10 cellular contexts compared by ENCODE assay signal in genomic region chr1:24526940-24527542, GRCh38. TPM values are rescaled to one million over a fixed set of nuclear protein-coding genes. Genes with fewer than 3 reads are reported as not detected.
A peak's percentile ranks its signal among the peaks of the same experiment; 100 is the strongest.
DNase-seq lines count a peak whose midpoint lies in the region; ATAC-seq and TF ChIP-seq lines count a peak whose summit lies in the region.
"Had no signal": no experiment of that assay in that cellular context is flagged by ENCODE, and none has a peak within 500 bp of the region (broad histone marks: within the 10 kb centered on the region; RNA-seq: fewer than 3 reads in every experiment).

No MANE protein-coding gene starts in this region.

- no peaks in the 10 kb centered on the region for H3K27me3 ChIP-seq in tibial nerve

- DNase-seq in DMS 273 (lab: John Stamatoyannopoulos, UW; ENCODE audit: unreplicated experiment) (peak; percentile 37), DMS 273 treated with DMSO at 0.1 percent for 48 hours (lab: John Stamatoyannopoulos, UW) (no peak), LHCN-M2 (ENCODE audit: low read depth) (peak; percentile 15), glomerular endothelial cell (ENCODE audit: extremely low read depth, low read depth, low spot score) (peak; percentile 9), tibial nerve (ENCODE audit: low spot score in 2 of 2) (peak in 1 of 2 donors; percentile 17)
- DNase-seq in activated T-cell treated with anti-CD3 and anti-CD28 coated beads, Interleukin-2, amount 50 U/mL, for 1 hour, result peak; percentile 61
- DNase-seq: activated B cell treated with CpG ODN at 0.5 μM for 24 hours had no signal

- no peak overlapping the region for H3K4me3 ChIP-seq in tibial nerve
- H3K4me3 ChIP-seq: skin epidermis had no signal

- TF ChIP-seq CTCF in tibial nerve (IDR thresholded peaks at IDR 0.05), result peak in 4 of 5 experiments; percentile 16 to 48 (median 26)

- 82 to 84% methylated on average over 8 of the region's 8 CpGs for WGBS in tibial nerve, 2 donors

- no peak for TF ChIP-seq POLR2A in tibial nerve (IDR thresholded peaks at IDR 0.05)

- ATAC-seq in HG02885 (IDR thresholded peaks at IDR 0.05; ENCODE audit: poor library complexity, unreplicated experiment), result no peak
- ATAC-seq in GM18861 (IDR thresholded peaks at IDR 0.05; ENCODE audit: unreplicated experiment), result no peak

- peaks cover 0 to 3% (median 0%) of the 10 kb centered on the region in 3 donors for H3K36me3 ChIP-seq in tibial nerve

- no peak overlapping the region for H3K27ac ChIP-seq in tibial nerve
- H3K27ac ChIP-seq: skin epidermis had no signal

- no peak for TF ChIP-seq EP300 in tibial nerve (IDR thresholded peaks at IDR 0.05)

- H3K9me3 ChIP-seq in tibial nerve, result no peaks in the 10 kb centered on the region

- no peaks in the 10 kb centered on the region for H3K4me1 ChIP-seq in tibial nerve

RNA-seq across cellular contexts. Expression of gene RCAN3, which starts 24.4 kb away (rescaled TPM):
- 6.1 and 6.8 TPM in 2 replicates for total RNA-seq in LHCN-M2 (2014; rRNA removed)
- 3.9 TPM for polyA plus RNA-seq in LHCN-M2 (2012)
- total RNA-seq in glomerular endothelial cell, result 3.7 and 7.4 TPM in 2 replicates
- total RNA-seq in tibial nerve, result 10 to 100 TPM in 2 of 4 donors, 1 to 10 TPM in 2; 6.0 to 22.8 (median 10.8) TPM

RNA-seq across cellular contexts. Expression of gene NCMAP, which starts 28.8 kb away (rescaled TPM):
- not detected in 2 replicates for total RNA-seq in LHCN-M2 (2014; rRNA removed)
- not detected for polyA plus RNA-seq in LHCN-M2 (2012)
- not detected in 2 replicates for total RNA-seq in glomerular endothelial cell
- total RNA-seq in tibial nerve, result 100 to 1,000 TPM in 3 of 4 donors, 10 to 100 TPM in 1; 49.2 to 191 (median 141) TPM
- total RNA-seq: activated B cell treated with CpG ODN at 0.5 μM for 24 hours had no signal

Comparison
In these comparisons a context has a peak if more than half of its experiments do, and no peak if none do; other contexts are left out.
1. RNA of gene NCMAP, which starts 28.8 kb away (total RNA-seq): 49.2 to 191 TPM in tibial nerve; not detected in LHCN-M2 and not detected in glomerular endothelial cell; every median in the first group is over 10 times any median in the second.